ENCODE assay signal across 1 cellular context in the genomic region with DNA sequence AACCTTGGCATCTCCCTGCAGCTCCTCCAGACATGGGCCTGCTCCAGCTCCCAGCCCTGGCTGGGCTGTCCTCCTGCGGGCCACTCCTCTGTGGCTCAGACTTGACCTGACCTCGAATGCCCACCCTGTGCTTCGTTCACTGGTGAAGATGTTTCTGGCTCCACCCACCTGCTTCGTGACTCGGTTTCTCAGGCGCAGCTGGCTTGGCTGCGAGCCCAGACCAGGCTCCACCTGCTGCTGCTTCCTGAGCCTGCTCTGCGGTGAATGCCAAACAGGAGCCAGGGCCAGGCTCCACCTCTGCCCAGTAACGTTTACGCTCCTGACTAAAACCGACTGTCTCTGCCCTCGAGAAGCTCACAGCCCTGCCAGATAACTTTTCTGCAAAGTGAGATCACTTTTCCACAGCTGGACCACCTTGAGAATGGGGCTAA.
TF ChIP-seq lines count a peak whose summit lies in the region.

No MANE protein-coding gene starts in this region.

TF ChIP-seq in K562, 482 proteins besides CTCF, POLR2A, EP300 and RAD21:
- peak; percentile 62 for TF ChIP-seq POLR2G (IDR thresholded peaks at IDR 0.05; ENCODE audit: low read depth, low read length)
- TF ChIP-seq PTTG1 (tag; IDR thresholded peaks at IDR 0.05; ENCODE audit: low read depth): no peak
